8 cellular contexts compared by ENCODE assay signal in genomic region chr16:67781548-67781921, GRCh38. TPM values are rescaled to one million over a fixed set of nuclear protein-coding genes. Genes with fewer than 3 reads are reported as not detected.
DNase-seq lines count a peak whose midpoint lies in the region; ATAC-seq and TF ChIP-seq lines count a peak whose summit lies in the region.

No MANE protein-coding gene starts in this region.

- H3K27ac Mint-ChIP-seq in activated CD8-positive, alpha-beta memory T cell treated with anti-CD3 and anti-CD28 coated beads, Interleukin-2, amount 10 ng/mL, durations not matched to agents 7 days and 5 days = peak overlapping the region; percentile 72
- peak overlapping the region; percentile 89 for H3K27ac Mint-ChIP-seq in activated T-cell treated with anti-CD3 and anti-CD28 coated beads, Interleukin-2, amount 50 U/mL, for 72 hours

- peak; percentile 47 for DNase-seq in activated CD8-positive, alpha-beta memory T cell treated with anti-CD3 and anti-CD28 coated beads, Interleukin-2, amount 10 ng/mL, durations not matched to agents 7 days and 5 days
- DNase-seq in activated CD8-positive, alpha-beta memory T cell treated with anti-CD3 and anti-CD28 coated beads, Interleukin-2, amount 50 U/mL, for 4 hours = no peak
- peak in 1 of 2 donors; percentile 11 for DNase-seq in activated T-cell treated with anti-CD3 and anti-CD28 coated beads, Interleukin-2, amount 50 U/mL, for 72 hours
- no peak for DNase-seq in psoas muscle
- no peak for DNase-seq in LoVo (ENCODE audit: low spot score)
- no peak for DNase-seq in mesenteric fat pad (ENCODE audit: low spot score)

- H3K4me1 Mint-ChIP-seq in activated CD8-positive, alpha-beta memory T cell treated with anti-CD3 and anti-CD28 coated beads, Interleukin-2, amount 10 ng/mL, durations not matched to agents 7 days and 5 days = peaks cover 24% of the 10 kb centered on the region
- H3K4me1 Mint-ChIP-seq in activated T-cell treated with anti-CD3 and anti-CD28 coated beads, Interleukin-2, amount 50 U/mL, for 72 hours (ENCODE audit: low read depth) = peaks cover 33% of the 10 kb centered on the region

- CTCF ChIA-PET in activated CD8-positive, alpha-beta memory T cell treated with anti-CD3 and anti-CD28 coated beads, Interleukin-2, amount 10 ng/mL, durations not matched to agents 7 days and 5 days (lab: Charles Lee) = interaction anchor here (0.7 to 3.4 kb wide), 6 partner anchors 12 to 114 kb away, joined by 3 to 21 read pairs (median 4); partner anchors contain the start of gene GFOD2

- 80 to 93% (median 80%) methylated on average over 5 of the region's 5 CpGs for WGBS in psoas muscle, 3 donors

- intact Hi-C loops in psoas muscle (cut with DNase I) = loop anchor here in 1 of 2 donors (5.0 kb wide), 1 partner anchor 34 kb away; no protein-coding TSS in a partner anchor

- no peak for TF ChIP-seq CTCF in psoas muscle (IDR thresholded peaks at IDR 0.05)

- peak; percentile 76 for ATAC-seq in activated CD8-positive, alpha-beta memory T cell treated with anti-CD3 and anti-CD28 coated beads, Interleukin-2, amount 10 ng/mL, durations not matched to agents 7 days and 5 days
- peak; percentile 59 for ATAC-seq in HG03442 (IDR thresholded peaks at IDR 0.05; ENCODE audit: unreplicated experiment)
- ATAC-seq in activated T-cell treated with anti-CD3 and anti-CD28 coated beads, Interleukin-2, amount 50 U/mL, for 72 hours (replicated peaks in 1 of 2) = peak; percentile 54 to 78
- peak in 1 of 4 donors; percentile 30 for ATAC-seq in psoas muscle
- ATAC-seq in HG03432 (IDR thresholded peaks at IDR 0.05; ENCODE audit: unreplicated experiment) = no peak

- peak overlapping the region; percentile 39 for H3K27ac ChIP-seq in psoas muscle

- peaks cover 10% of the 10 kb centered on the region for H3K36me3 Mint-ChIP-seq in activated CD8-positive, alpha-beta memory T cell treated with anti-CD3 and anti-CD28 coated beads, Interleukin-2, amount 10 ng/mL, durations not matched to agents 7 days and 5 days
- peaks cover 0 to 7% of the 10 kb centered on the region in 2 donors for H3K36me3 Mint-ChIP-seq in activated T-cell treated with anti-CD3 and anti-CD28 coated beads, Interleukin-2, amount 50 U/mL, for 72 hours (ENCODE audit: insufficient read depth in 2 of 2)

- H3K27me3 ChIP-seq in psoas muscle (ENCODE audit: insufficient read depth in 3 of 3, low read length in 2 of 3) = no peaks in the 10 kb centered on the region

- no peaks in the 10 kb centered on the region for H3K9me3 Mint-ChIP-seq in activated CD8-positive, alpha-beta memory T cell treated with anti-CD3 and anti-CD28 coated beads, Interleukin-2, amount 10 ng/mL, durations not matched to agents 7 days and 5 days (ENCODE audit: low read depth)
- H3K9me3 Mint-ChIP-seq in activated T-cell treated with anti-CD3 and anti-CD28 coated beads, Interleukin-2, amount 50 U/mL, for 72 hours = no peaks in the 10 kb centered on the region

- H3K9me3 ChIP-seq in psoas muscle = no peaks in the 10 kb centered on the region

- H3K4me3 Mint-ChIP-seq in activated CD8-positive, alpha-beta memory T cell treated with anti-CD3 and anti-CD28 coated beads, Interleukin-2, amount 10 ng/mL, durations not matched to agents 7 days and 5 days = no peak overlapping the region
- H3K4me3 Mint-ChIP-seq in activated T-cell treated with anti-CD3 and anti-CD28 coated beads, Interleukin-2, amount 50 U/mL, for 72 hours = peak overlapping the region; percentile 31 to 38

- H3K4me3 ChIP-seq in psoas muscle = no peak overlapping the region

- H3K27me3 Mint-ChIP-seq in activated CD8-positive, alpha-beta memory T cell treated with anti-CD3 and anti-CD28 coated beads, Interleukin-2, amount 10 ng/mL, durations not matched to agents 7 days and 5 days = no peaks in the 10 kb centered on the region
- no peaks in the 10 kb centered on the region for H3K27me3 Mint-ChIP-seq in activated T-cell treated with anti-CD3 and anti-CD28 coated beads, Interleukin-2, amount 50 U/mL, for 72 hours (ENCODE audit: low read depth)

- no peaks in the 10 kb centered on the region for H3K36me3 ChIP-seq in psoas muscle (ENCODE audit: insufficient read depth in 1 of 2, low read depth in 1 of 2)

- peaks cover 24% of the 10 kb centered on the region for H3K4me1 ChIP-seq in psoas muscle

RNA-seq across cellular contexts. Expression of gene RANBP10, which starts 24.8 kb away (rescaled TPM):
- 10 to 100 TPM; 21.2 to 23.7 TPM for total RNA-seq in activated CD8-positive, alpha-beta memory T cell treated with anti-CD3 and anti-CD28 coated beads, Interleukin-2, amount 10 ng/mL, durations not matched to agents 7 days and 5 days
- total RNA-seq in activated T-cell treated with anti-CD3 and anti-CD28 coated beads, Interleukin-2, amount 50 U/mL, for 72 hours = 10 to 100 TPM; 17.1 to 24.8 TPM
- total RNA-seq in psoas muscle (10 to 100 TPM; 17.6 to 27.9 (median 25.2) TPM), mesenteric fat pad (14.5 TPM)
- polyA plus RNA-seq in psoas muscle = 10 to 100 TPM in 2 of 3 donors, 1 to 10 TPM in 1; 9.1 to 16.3 (median 11.1) TPM

RNA-seq across cellular contexts. Expression of gene TSNAXIP1, which starts 25.2 kb away (rescaled TPM):
- under 1 TPM; 0.12 to 0.45 TPM for total RNA-seq in activated CD8-positive, alpha-beta memory T cell treated with anti-CD3 and anti-CD28 coated beads, Interleukin-2, amount 10 ng/mL, durations not matched to agents 7 days and 5 days
- under 1 TPM; 0.39 to 0.86 TPM for total RNA-seq in activated T-cell treated with anti-CD3 and anti-CD28 coated beads, Interleukin-2, amount 50 U/mL, for 72 hours
- total RNA-seq in psoas muscle (under 1 TPM; 0.29 to 0.88 (median 0.60) TPM), mesenteric fat pad (1.1 TPM)
- 1 to 10 TPM in 1 of 3 donors, under 1 TPM in 2; 0.27 to 1.4 (median 0.65) TPM for polyA plus RNA-seq in psoas muscle
